17 cellular contexts compared by ENCODE assay signal in genomic region chr1:2541619-2542246, GRCh38. TPM values are rescaled to one million over a fixed set of nuclear protein-coding genes. Genes with fewer than 3 reads are reported as not detected.
DNase-seq lines count a peak whose midpoint lies in the region; ATAC-seq and TF ChIP-seq lines count a peak whose summit lies in the region.
"Had no signal": no experiment of that assay in that cellular context is flagged by ENCODE, and none has a peak within 500 bp of the region (broad histone marks: within the 10 kb centered on the region; RNA-seq: fewer than 3 reads in every experiment).

No MANE protein-coding gene starts in this region.

- WGBS in prostate gland = 74% methylated on average over 23 of the region's 25 CpGs

- no peak for TF ChIP-seq CTCF in VCaP (conservative IDR thresholded peaks at IDR 0.05)
- TF ChIP-seq CTCF in prostate gland (IDR thresholded peaks at IDR 0.05) = no peak

- H3K9me3 Mint-ChIP-seq in activated CD4-positive, alpha-beta T cell treated with anti-CD3 and anti-CD28 coated beads, Interleukin-2, amount 10 ng/mL, durations not matched to agents 7 days and 5 days = no peaks in the 10 kb centered on the region
- H3K9me3 Mint-ChIP-seq: activated naive CD8-positive, alpha-beta T cell treated with anti-CD3 and anti-CD28 coated beads, Interleukin-2, amount 10 ng/mL, durations not matched to agents 7 days and 5 days; endodermal cell; mesothelial cell of epicardium had no signal

- H3K27me3 ChIP-seq in prostate gland (replicated peaks; ENCODE audit: insufficient read depth) = no peaks in the 10 kb centered on the region

- no peak overlapping the region for H3K4me3 ChIP-seq in prostate gland

- H3K27me3 Mint-ChIP-seq in activated CD4-positive, alpha-beta T cell treated with anti-CD3 and anti-CD28 coated beads, Interleukin-2, amount 10 ng/mL, durations not matched to agents 7 days and 5 days = peaks cover 3% of the 10 kb centered on the region

- H3K36me3 ChIP-seq in KOPT-K1 (ENCODE audit: insufficient read depth, low read length) = no peaks in the 10 kb centered on the region
- no peaks in the 10 kb centered on the region for H3K36me3 ChIP-seq in prostate gland

- no peak overlapping the region for H3K4me3 Mint-ChIP-seq in activated CD4-positive, alpha-beta T cell treated with anti-CD3 and anti-CD28 coated beads, Interleukin-2, amount 10 ng/mL, durations not matched to agents 7 days and 5 days
- H3K4me3 Mint-ChIP-seq: activated naive CD8-positive, alpha-beta T cell treated with anti-CD3 and anti-CD28 coated beads, Interleukin-2, amount 10 ng/mL, durations not matched to agents 7 days and 5 days; endodermal cell; mesothelial cell of epicardium had no signal

- H3K27ac ChIP-seq in KOPT-K1 (ENCODE audit: low read depth, low read length, poor library complexity, severe bottlenecking) = peak overlapping the region; percentile 67
- H3K27ac ChIP-seq in VCaP = peak overlapping the region; percentile 14; the same call in 1 of the 2 replicates
- no peak overlapping the region for H3K27ac ChIP-seq in prostate gland

- intact Hi-C loops in prostate gland (cut with DNase I) = no loop called here

- H3K36me3 Mint-ChIP-seq in activated CD4-positive, alpha-beta T cell treated with anti-CD3 and anti-CD28 coated beads, Interleukin-2, amount 10 ng/mL, durations not matched to agents 7 days and 5 days (ENCODE audit: low read depth) = no peaks in the 10 kb centered on the region
- H3K36me3 Mint-ChIP-seq: activated naive CD8-positive, alpha-beta T cell treated with anti-CD3 and anti-CD28 coated beads, Interleukin-2, amount 10 ng/mL, durations not matched to agents 7 days and 5 days; mesothelial cell of epicardium had no signal

- POLR2A ChIA-PET in activated CD4-positive, alpha-beta T cell treated with anti-CD3 and anti-CD28 coated beads, Interleukin-2, amount 10 ng/mL, durations not matched to agents 7 days and 5 days (lab: Charles Lee) = no interaction called here

- no peak for ATAC-seq in GM21381 (IDR thresholded peaks at IDR 0.05; ENCODE audit: unreplicated experiment)

- H3K9me3 ChIP-seq in KOPT-K1 (ENCODE audit: insufficient read depth, low read length, poor library complexity, severe bottlenecking) (no peaks in the 10 kb centered on the region), prostate gland (no peaks in the 10 kb centered on the region)

- no peak overlapping the region for H3K27ac Mint-ChIP-seq in activated CD4-positive, alpha-beta T cell treated with anti-CD3 and anti-CD28 coated beads, Interleukin-2, amount 10 ng/mL, durations not matched to agents 7 days and 5 days
- H3K27ac Mint-ChIP-seq: endodermal cell, mesothelial cell of epicardium had no signal

- TF ChIP-seq POLR2A in prostate gland (IDR thresholded peaks at IDR 0.05) = no peak

- CTCF ChIA-PET in activated CD4-positive, alpha-beta T cell treated with anti-CD3 and anti-CD28 coated beads, Interleukin-2, amount 10 ng/mL, durations not matched to agents 7 days and 5 days (lab: Charles Lee) = interaction anchor here (0.7 kb wide), 1 partner anchor 15 kb away, joined by 3 read pairs; no protein-coding TSS in a partner anchor

- DNase-seq in NCI-H748 (lab: John Stamatoyannopoulos, UW; ENCODE audit: unreplicated experiment) (peak; percentile 40), NCI-H748 treated with DMSO at 0.1 percent for 48 hours (lab: John Stamatoyannopoulos, UW) (no peak), prostate gland (ENCODE audit: low spot score) (peak; percentile 73), GM19238 (ENCODE audit: insufficient read length, low spot score) (no peak)
- no peak for DNase-seq in activated CD4-positive, alpha-beta T cell treated with anti-CD3 and anti-CD28 coated beads, Interleukin-2, amount 10 ng/mL, durations not matched to agents 7 days and 5 days
- DNase-seq: activated CD4-positive, CD25-positive, alpha-beta regulatory T cell treated with anti-CD3 and anti-CD28 coated beads, Interleukin-2, amount 50 U/mL, for 72 hours; activated naive CD8-positive, alpha-beta T cell treated with anti-CD3 and anti-CD28 coated beads, Interleukin-2, amount 10 ng/mL, durations not matched to agents 7 days and 5 days; central memory CD4-positive, alpha-beta T cell; foreskin melanocyte; NCI-H1105; NK-92 treated with Interleukin-12 subunit alpha and Interleukin-12 subunit beta, amount 100 ng/mL, for 24 hours had no signal

- peaks cover 10% of the 10 kb centered on the region for H3K4me1 Mint-ChIP-seq in activated CD4-positive, alpha-beta T cell treated with anti-CD3 and anti-CD28 coated beads, Interleukin-2, amount 10 ng/mL, durations not matched to agents 7 days and 5 days
- H3K4me1 Mint-ChIP-seq: activated naive CD8-positive, alpha-beta T cell treated with anti-CD3 and anti-CD28 coated beads, Interleukin-2, amount 10 ng/mL, durations not matched to agents 7 days and 5 days; endodermal cell had no signal

- peaks cover 8% of the 10 kb centered on the region for H3K4me1 ChIP-seq in prostate gland (replicated peaks)

RNA-seq across cellular contexts. Expression of gene HES5, which starts 11.7 kb away (rescaled TPM):
- 1 to 10 TPM in 1 of 2 donors, not detected in 1; 2.6 TPM for total RNA-seq in prostate gland
- total RNA-seq in activated CD4-positive, alpha-beta T cell treated with anti-CD3 and anti-CD28 coated beads, Interleukin-2, amount 10 ng/mL, durations not matched to agents 7 days and 5 days = not detected
- total RNA-seq: activated naive CD8-positive, alpha-beta T cell treated with anti-CD3 and anti-CD28 coated beads, Interleukin-2, amount 10 ng/mL, durations not matched to agents 7 days and 5 days; endodermal cell; mesothelial cell of epicardium; omental fat pad had no signal

RNA-seq across cellular contexts. Expression of gene TNFRSF14, which starts 14.4 kb away (rescaled TPM):
- total RNA-seq in prostate gland = 100 to 1,000 TPM in 1 of 2 donors, 10 to 100 TPM in 1; 83.3 to 105 TPM
- 100 to 1,000 TPM; 182 to 192 TPM for total RNA-seq in activated CD4-positive, alpha-beta T cell treated with anti-CD3 and anti-CD28 coated beads, Interleukin-2, amount 10 ng/mL, durations not matched to agents 7 days and 5 days

RNA-seq across cellular contexts. Expression of gene PANK4, which starts 15.3 kb away (rescaled TPM):
- 10 to 100 TPM; 27.0 to 69.5 TPM for total RNA-seq in prostate gland
- total RNA-seq in activated CD4-positive, alpha-beta T cell treated with anti-CD3 and anti-CD28 coated beads, Interleukin-2, amount 10 ng/mL, durations not matched to agents 7 days and 5 days = 10 to 100 TPM; 66.6 to 76.6 TPM

RNA-seq across cellular contexts. Expression of gene PRXL2B, which starts 44.8 kb away (rescaled TPM):
- total RNA-seq in prostate gland = 10 to 100 TPM; 20.3 to 25.8 TPM
- total RNA-seq in activated CD4-positive, alpha-beta T cell treated with anti-CD3 and anti-CD28 coated beads, Interleukin-2, amount 10 ng/mL, durations not matched to agents 7 days and 5 days = 10 to 100 TPM; 25.2 to 33.3 TPM

Comparison
In these comparisons a context has a peak if more than half of its experiments do, and no peak if none do; other contexts are left out.
1. DNase-seq: peak in NCI-H748 (single experiment) and prostate gland (single experiment); none in NCI-H748 treated with DMSO at 0.1 percent for 48 hours (single experiment), GM19238 (single experiment) and activated CD4-positive, alpha-beta T cell treated with anti-CD3 and anti-CD28 coated beads, Interleukin-2, amount 10 ng/mL, durations not matched to agents 7 days and 5 days (single experiment).
2. H3K27ac ChIP-seq: peak in KOPT-K1 (single experiment) and VCaP (single experiment); none in prostate gland (0 of 2).